Comparison of ENCODE assay signal across 8 cellular contexts in genomic region chr6:166341464-166341863, GRCh38. TPM values are rescaled to one million over a fixed set of nuclear protein-coding genes. Genes with fewer than 3 reads are reported as not detected.
A peak's percentile ranks its signal among the peaks of the same experiment; 100 is the strongest.
DNase-seq lines count a peak whose midpoint lies in the region; ATAC-seq, FAIRE-seq and TF ChIP-seq lines count a peak whose summit lies in the region.

No MANE protein-coding gene starts in this region.

- H4K20me1 ChIP-seq in KMS-11 (ENCODE audit: insufficient read depth) = 0 out of 2 replicates have a peak, but pooled peaks cover 5% of the 10 kb centered on the region
- 0 out of 2 replicates have a peak, but pooled peaks cover 3% of the 10 kb centered on the region for H4K20me1 ChIP-seq in GM12878 (ENCODE audit: control insufficient read depth, insufficient read depth)

- H3K4me1 ChIP-seq in KMS-11 (ENCODE audit: low read depth, poor library complexity, severe bottlenecking) = peaks cover 21% of the 10 kb centered on the region
- H3K4me1 ChIP-seq in GM12878 (ENCODE audit: control insufficient read depth, insufficient read depth, low read length) = peaks cover 13% of the 10 kb centered on the region
- H3K4me1 ChIP-seq in mesodermal cell (ENCODE audit: control insufficient read depth, insufficient read depth, low read length, poor library complexity, severe bottlenecking) = peaks cover 22% of the 10 kb centered on the region

- no peak for TF ChIP-seq RAD21 in GM12878 (IDR thresholded peaks at IDR 0.05; ENCODE audit: insufficient read depth, low read depth, low read length)

- TF ChIP-seq EP300 in GM12878 (IDR thresholded peaks at IDR 0.05; ENCODE audit: borderline replicate concordance in 1 of 2, control insufficient read depth in 1 of 2, low read depth in 2 of 2, low read length in 2 of 2) = no peak

- H3K36me3 ChIP-seq in KMS-11 (ENCODE audit: insufficient read depth) (no peaks in the 10 kb centered on the region), GM12878 (ENCODE audit: control insufficient read depth in 2 of 2, insufficient read depth in 2 of 2, low read length in 1 of 2) (peaks cover 0 to 14% of the 10 kb centered on the region in 2 experiments), mesodermal cell (ENCODE audit: control insufficient read depth, insufficient read depth, low read length) (peaks cover 36% of the 10 kb centered on the region)

- CTCF ChIA-PET in AG04449 (lab: Yijun Ruan, JAX) (interaction anchor here (0.8 to 1.3 kb wide), 3 partner anchors 16 to 40 kb away, joined by 3 to 4 read pairs (median 4); no protein-coding TSS in a partner anchor), GM12878 (lab: Yijun Ruan, JAX) (interaction anchor here (0.7 to 1.1 kb wide), 3 partner anchors 11 to 59 kb away, joined by 3 to 7 read pairs (median 3); no protein-coding TSS in a partner anchor)

- H3K27ac ChIP-seq in KMS-11 (no peak overlapping the region; the same call in 1 of the 2 replicates), GM12878 (ENCODE audit: control insufficient read depth, insufficient read depth) (peak overlapping the region; percentile 99), mesodermal cell (ENCODE audit: low read depth, low read length, severe bottlenecking) (no peak overlapping the region)

- H3K9me3 ChIP-seq in GM12878 (replicated peaks; ENCODE audit: control insufficient read depth, insufficient read depth, low read length) (no peaks in the 10 kb centered on the region), mesodermal cell (ENCODE audit: control insufficient read depth, low read length) (no peaks in the 10 kb centered on the region)

- RAD21 ChIA-PET in GM12878 (lab: Charles Lee; ENCODE audit: unreplicated experiment) = interaction anchor here (0.7 to 2.6 kb wide), 4 partner anchors 8 to 40 kb away, joined by 3 to 15 read pairs (median 8); no protein-coding TSS in a partner anchor

- H3K79me2 ChIP-seq in KMS-11 (ENCODE audit: insufficient read depth, low read depth) (peaks cover 59% of the 10 kb centered on the region), GM12878 (ENCODE audit: control insufficient read depth, insufficient read depth, low read length) (peaks cover 69% of the 10 kb centered on the region)

- H3K4me2 ChIP-seq in KMS-11 (peak overlapping the region; percentile 82), GM12878 (ENCODE audit: control insufficient read depth, insufficient read depth) (peak overlapping the region; percentile 94)

- DNase-seq in AG04449 (ENCODE audit: low read depth, low spot score) (no peak), GM12878 (ENCODE audit: low read depth, low spot score) (no peak), NCI-H187 treated with DMSO at 0.1 percent for 48 hours (lab: John Stamatoyannopoulos, UW) (no peak), DMS153 (lab: John Stamatoyannopoulos, UW) (no peak), GM13977 (ENCODE audit: low spot score) (no peak)

- intact Hi-C loops in GM12878 (cut with micrococcal nuclease; ENCODE audit: unreplicated experiment) = loop anchor here (10.0 kb wide), 1 partner anchor 813 kb away; the partner anchor contains the start of gene GPR31

- no peak for FAIRE-seq in GM12878 (lab: Jason Lieb, UNC)

- in situ Hi-C loops in GM12878 (cut with MboI) = no loop called here
- in situ Hi-C loops in GM13977 (cut with MboI; ENCODE audit: low pct_unique_long_range_greater_than_20kb, low sequenced_read_pairs, unreplicated experiment) = no loop called here

- 0% methylated on average over 7 of the region's 7 CpGs for WGBS in GM12878 (ENCODE audit: insufficient coverage, insufficient replicate concordance, low lambda C conversion rate, missing lambda C conversion rate)
- 69 to 71% methylated on average over 6 to 7 of the region's 7 CpGs for WGBS in mesodermal cell (ENCODE audit: insufficient coverage in 2 of 2), 2 experiments

- TF ChIP-seq CTCF in AG04449 (IDR thresholded peaks at IDR 0.05; ENCODE audit: insufficient read depth, low read length, missing control alignments) = no peak
- no peak for TF ChIP-seq CTCF in KMS-11 (conservative IDR thresholded peaks at IDR 0.05; ENCODE audit: low read depth, low read length)
- TF ChIP-seq CTCF in GM12878 (IDR thresholded peaks at IDR 0.05 in 2 of 3, conservative IDR thresholded peaks at IDR 0.05 in 1 of 3; ENCODE audit: control insufficient read depth in 2 of 3, extremely low read depth in 1 of 3, insufficient read depth in 1 of 3, low read depth in 3 of 3, low read length in 3 of 3) = no peak
- TF ChIP-seq CTCF in GM13977 (IDR thresholded peaks at IDR 0.05; ENCODE audit: extremely low read depth, insufficient read depth, missing control alignments) = no peak

- no peaks in the 10 kb centered on the region for H3K27me3 ChIP-seq in KMS-11 (ENCODE audit: insufficient read depth, low read depth)
- no peaks in the 10 kb centered on the region for H3K27me3 ChIP-seq in GM12878 (replicated peaks in 1 of 2; ENCODE audit: control insufficient read depth in 2 of 2, insufficient read depth in 2 of 2, low read length in 1 of 2)

- H3K4me3 ChIP-seq in AG04449 (ENCODE audit: low read depth, low read length) (peak overlapping the region; percentile 100), KMS-11 (IDR thresholded peaks at IDR 0.05; ENCODE audit: insufficient read depth, low read depth, low read length) (no peak overlapping the region), GM12878 (peak overlapping the region; percentile 96), mesodermal cell (ENCODE audit: extremely low read depth, insufficient read depth, low read length, poor library complexity, severe bottlenecking) (peak overlapping the region; percentile 86)

- no peak for TF ChIP-seq POLR2A in GM12878 (IDR thresholded peaks at IDR 0.05; ENCODE audit: low read depth, low read length)

- no TSS peak for BruUV-seq in GM12878 (replicated peaks; lab: Mats Ljungman, UMichigan)

- POLR2A ChIA-PET in AG04449 (lab: Yijun Ruan, JAX) = interaction anchor here (0.6 kb wide), 1 partner anchor 260 kb away, joined by 4 read pairs; no protein-coding TSS in a partner anchor
- POLR2A ChIA-PET in GM12878 (lab: Charles Lee) = interaction anchor here (0.7 to 2.5 kb wide), 6 partner anchors 13 to 65 kb away, joined by 3 to 24 read pairs (median 6); no protein-coding TSS in a partner anchor

- H3K9ac ChIP-seq in KMS-11 = peak overlapping the region; percentile 99
- peak overlapping the region; percentile 99 for H3K9ac ChIP-seq in GM12878 (ENCODE audit: control insufficient read depth, insufficient read depth, low read length)

- SMC1A ChIA-PET in GM12878 (lab: Charles Lee; ENCODE audit: uncharacterized antibody, unreplicated experiment) = interaction anchor here (0.7 to 3.0 kb wide), 2 partner anchors 40 to 1722 kb away, joined by 3 to 18 read pairs; no protein-coding TSS in a partner anchor

- ATAC-seq in GM12878 = peak; percentile 6
- no peak for ATAC-seq in HG02588 (IDR thresholded peaks at IDR 0.05; ENCODE audit: unreplicated experiment)

- H2AFZ ChIP-seq in KMS-11 (ENCODE audit: low read depth) = peak overlapping the region; percentile 92; the same call in 1 of the 2 replicates
- H2AFZ ChIP-seq in GM12878 (ENCODE audit: control insufficient read depth, low read depth, low read length) = no peak overlapping the region

RNA-seq across cellular contexts. Expression of gene SFT2D1, which starts 0.9 kb away (rescaled TPM):
- total RNA-seq in GM12878 (2013; cell fraction: nucleolus; rRNA removed) = 290 and 291 TPM in 2 replicates
- 105 and 145 TPM in 2 replicates for total RNA-seq in GM12878 (2014; rRNA removed)
- 69.5 and 73.7 TPM in 2 replicates for total RNA-seq in GM12878 (2014; rRNA removed; fragmentation: Illumina TruSeq; extraction: Trizol)
- 77.6 and 78.3 TPM in 2 replicates for total RNA-seq in GM12878 (2021)
- 55.2 TPM for polyA plus RNA-seq in GM12878 (2011; ENCODE audit: low read depth)
- 279 and 281 TPM in 2 replicates for polyA plus RNA-seq in GM12878 (2011; rRNA removed)
- polyA plus RNA-seq in GM12878 (2011; cell fraction: cytosol; rRNA removed) = 110 and 145 TPM in 2 replicates
- polyA plus RNA-seq in GM12878 (2011; cell fraction: nucleus; rRNA removed) = 139 and 171 TPM in 2 replicates
- 107 and 120 TPM in 2 replicates for polyA plus RNA-seq in GM12878 (2012)
- polyA plus RNA-seq in GM12878 (2014; fragmentation: Illumina TruSeq; extraction: Trizol) = 92.6 and 100 TPM in 2 replicates
- 100 to 1,000 TPM; 119 to 149 TPM for polyA plus RNA-seq in GM12878 (2014; fragmentation: Nextera tagmentation; extraction: Ambion mirVana)
- polyA plus RNA-seq in GM12878 (2014; rRNA removed) = 110 and 130 TPM in 2 replicates
- 100 to 1,000 TPM; 205 to 231 TPM for polyA plus RNA-seq in GM12878 (2016; fragmentation: Nextera tagmentation; extraction: Ambion mirVana)
- 79.8 and 81.2 TPM in 2 replicates for polyA minus RNA-seq in GM12878 (2011; rRNA and poly(A)+ RNA removed)
- polyA minus RNA-seq in GM12878 (2011; cell fraction: cytosol; rRNA and poly(A)+ RNA removed) = 21.2 and 32.0 TPM in 2 replicates
- 52.7 and 59.1 TPM in 2 replicates for polyA minus RNA-seq in GM12878 (2011; cell fraction: nucleus; rRNA and poly(A)+ RNA removed)
- polyA plus RNA-seq in mesodermal cell (2013, experiment 1 of 2) = 54.4 TPM
- 53.5 TPM for polyA plus RNA-seq in mesodermal cell (2013, experiment 2 of 2)

RNA-seq across cellular contexts. Expression of gene PRR18, which starts 33.3 kb away (rescaled TPM):
- 3.3 and 4.1 TPM in 2 replicates for total RNA-seq in GM12878 (2013; cell fraction: nucleolus; rRNA removed)
- total RNA-seq in GM12878 (2014; rRNA removed) = 3.3 and 4.0 TPM in 2 replicates
- 1.2 and 1.3 TPM in 2 replicates for total RNA-seq in GM12878 (2014; rRNA removed; fragmentation: Illumina TruSeq; extraction: Trizol)
- total RNA-seq in GM12878 (2021) = 8.2 and 8.8 TPM in 2 replicates
- polyA plus RNA-seq in GM12878 (2011; ENCODE audit: low read depth) = 1.0 TPM
- polyA plus RNA-seq in GM12878 (2011; rRNA removed) = 2.0 and 2.5 TPM in 2 replicates
- polyA plus RNA-seq in GM12878 (2011; cell fraction: cytosol; rRNA removed) = 2.2 and 2.7 TPM in 2 replicates
- polyA plus RNA-seq in GM12878 (2011; cell fraction: nucleus; rRNA removed) = 6.2 and 6.4 TPM in 2 replicates
- polyA plus RNA-seq in GM12878 (2012) = 2.1 and 3.7 TPM in 2 replicates
- 1.9 and 2.1 TPM in 2 replicates for polyA plus RNA-seq in GM12878 (2014; fragmentation: Illumina TruSeq; extraction: Trizol)
- under 1 TPM; 0.26 to 0.84 TPM for polyA plus RNA-seq in GM12878 (2014; fragmentation: Nextera tagmentation; extraction: Ambion mirVana)
- 3.6 and 4.1 TPM in 2 replicates for polyA plus RNA-seq in GM12878 (2014; rRNA removed)
- polyA plus RNA-seq in GM12878 (2016; fragmentation: Nextera tagmentation; extraction: Ambion mirVana) = under 1 TPM; 0.13 to 0.42 TPM
- polyA minus RNA-seq in GM12878 (2011; rRNA and poly(A)+ RNA removed) = 1.3 and 2.6 TPM in 2 replicates
- polyA minus RNA-seq in GM12878 (2011; cell fraction: cytosol; rRNA and poly(A)+ RNA removed) = 1.0 and 2.3 TPM in 2 replicates
- 2.2 and 4.3 TPM in 2 replicates for polyA minus RNA-seq in GM12878 (2011; cell fraction: nucleus; rRNA and poly(A)+ RNA removed)
- 0.11 TPM for polyA plus RNA-seq in mesodermal cell (2013, experiment 1 of 2)
- polyA plus RNA-seq in mesodermal cell (2013, experiment 2 of 2) = not detected

RNA-seq across cellular contexts. Expression of gene MPC1, which starts 41.3 kb away (rescaled TPM):
- 7.7 and 10.5 TPM in 2 replicates for total RNA-seq in GM12878 (2013; cell fraction: nucleolus; rRNA removed)
- total RNA-seq in GM12878 (2014; rRNA removed) (60.8 and 78.8 TPM in 2 replicates), GM12878 (2014; rRNA removed; fragmentation: Illumina TruSeq; extraction: Trizol) (76.1 and 76.7 TPM in 2 replicates), GM12878 (2021) (51.6 and 55.0 TPM in 2 replicates)
- 17.6 TPM for polyA plus RNA-seq in GM12878 (2011; ENCODE audit: low read depth)
- polyA plus RNA-seq in GM12878 (2011; rRNA removed) (53.2 and 58.5 TPM in 2 replicates), GM12878 (2014; fragmentation: Illumina TruSeq; extraction: Trizol) (93.8 and 100 TPM in 2 replicates), GM12878 (2014; fragmentation: Nextera tagmentation; extraction: Ambion mirVana) (10 to 100 TPM; 81.5 to 97.0 TPM), GM12878 (2014; rRNA removed) (61.5 and 61.9 TPM in 2 replicates), GM12878 (2016; fragmentation: Nextera tagmentation; extraction: Ambion mirVana) (100 to 1,000 TPM; 173 to 177 TPM)
- 39.8 and 50.1 TPM in 2 replicates for polyA plus RNA-seq in GM12878 (2011; cell fraction: cytosol; rRNA removed)
- polyA plus RNA-seq in GM12878 (2011; cell fraction: nucleus; rRNA removed) = 25.9 and 30.5 TPM in 2 replicates
- 35.1 and 37.5 TPM in 2 replicates for polyA plus RNA-seq in GM12878 (2012)
- polyA minus RNA-seq in GM12878 (2011; rRNA and poly(A)+ RNA removed) = 16.5 and 20.0 TPM in 2 replicates
- polyA minus RNA-seq in GM12878 (2011; cell fraction: cytosol; rRNA and poly(A)+ RNA removed) = 9.0 and 14.8 TPM in 2 replicates
- polyA minus RNA-seq in GM12878 (2011; cell fraction: nucleus; rRNA and poly(A)+ RNA removed) = 3.6 and 3.8 TPM in 2 replicates
- 26.1 TPM for polyA plus RNA-seq in mesodermal cell (2013, experiment 1 of 2)
- 25.8 TPM for polyA plus RNA-seq in mesodermal cell (2013, experiment 2 of 2)
